Comparison of ENCODE assay signal across 8 cellular contexts in genomic region chr5:150780816-150781221, GRCh38. TPM values are rescaled to one million over a fixed set of nuclear protein-coding genes. Genes with fewer than 3 reads are reported as not detected.
DNase-seq lines count a peak whose midpoint lies in the region; ATAC-seq and TF ChIP-seq lines count a peak whose summit lies in the region.

No MANE protein-coding gene starts in this region.

- H3K9me3 ChIP-seq in right atrium auricular region, result no peaks in the 10 kb centered on the region
- H3K9me3 ChIP-seq in ascending aorta, result no peaks in the 10 kb centered on the region
- no peaks in the 10 kb centered on the region for H3K9me3 ChIP-seq in lower lobe of right lung
- no peaks in the 10 kb centered on the region for H3K9me3 ChIP-seq in uterus

- H3K27me3 ChIP-seq in right atrium auricular region (no peaks in the 10 kb centered on the region), ascending aorta (no peaks in the 10 kb centered on the region), lower lobe of right lung (ENCODE audit: low read depth) (no peaks in the 10 kb centered on the region), uterus (no peaks in the 10 kb centered on the region)

- no peak for TF ChIP-seq POLR2A in uterus (IDR thresholded peaks at IDR 0.05)

- peak overlapping the region; percentile 92 to 96 for H3K27ac ChIP-seq in right atrium auricular region
- H3K27ac ChIP-seq in ascending aorta, result peak overlapping the region; percentile 97
- peak overlapping the region; percentile 92 for H3K27ac ChIP-seq in lower lobe of right lung
- H3K27ac ChIP-seq in uterus, result peak overlapping the region; percentile 69 to 86

- H3K36me3 ChIP-seq in right atrium auricular region, result no peaks in the 10 kb centered on the region
- no peaks in the 10 kb centered on the region for H3K36me3 ChIP-seq in ascending aorta
- no peaks in the 10 kb centered on the region for H3K36me3 ChIP-seq in lower lobe of right lung
- no peaks in the 10 kb centered on the region for H3K36me3 ChIP-seq in uterus

- TF ChIP-seq CTCF in right atrium auricular region (IDR thresholded peaks at IDR 0.05) (no peak), ascending aorta (IDR thresholded peaks at IDR 0.05) (no peak), lower lobe of right lung (IDR thresholded peaks at IDR 0.05) (no peak), uterus (IDR thresholded peaks at IDR 0.05) (no peak), GM13977 (IDR thresholded peaks at IDR 0.05; ENCODE audit: extremely low read depth, insufficient read depth, missing control alignments) (no peak)

- intact Hi-C loops in left cardiac atrium (cut with DNase I), result no loop called here
- intact Hi-C loops in ascending aorta (cut with DNase I), result loop anchor here (5.0 to 10.0 kb wide), 4 partner anchors 241 to 894 kb away; partner anchors contain the start of genes GPX3 and PDGFRB
- intact Hi-C loops in lower lobe of right lung (cut with DNase I), result no loop called here
- intact Hi-C loops in uterus (cut with DNase I; ENCODE audit: low total_unique reads), result no loop called here

- peak overlapping the region; percentile 4 to 82 for H3K4me3 ChIP-seq in right atrium auricular region
- peak overlapping the region; percentile 68 to 88 for H3K4me3 ChIP-seq in ascending aorta
- peak overlapping the region; percentile 92 for H3K4me3 ChIP-seq in lower lobe of right lung
- peak overlapping the region in 1 of 2 donors; percentile 61 for H3K4me3 ChIP-seq in uterus

- no peak for DNase-seq in right atrium auricular region (ENCODE audit: low spot score)
- DNase-seq in left cardiac atrium, result no peak
- DNase-seq in ascending aorta (ENCODE audit: low spot score in 2 of 2), result no peak
- DNase-seq in lower lobe of right lung, result no peak
- no peak for DNase-seq in uterus
- DNase-seq in occipital lobe (lab: John Stamatoyannopoulos, UW), result no peak
- no peak for DNase-seq in UCSD-AML1 (lab: John Stamatoyannopoulos, UW; ENCODE audit: unreplicated experiment)
- no peak for DNase-seq in GM13977 (ENCODE audit: low spot score)

- in situ Hi-C loops in GM13977 (cut with MboI; ENCODE audit: low pct_unique_long_range_greater_than_20kb, low sequenced_read_pairs, unreplicated experiment), result no loop called here

- ATAC-seq in left cardiac atrium, result no peak
- ATAC-seq in lower lobe of right lung, result no peak

- H3K4me1 ChIP-seq in right atrium auricular region, result peaks cover 0 to 62% of the 10 kb centered on the region in 2 donors
- peaks cover 26 to 53% of the 10 kb centered on the region in 2 donors for H3K4me1 ChIP-seq in ascending aorta
- H3K4me1 ChIP-seq in lower lobe of right lung, result peaks cover 60% of the 10 kb centered on the region
- H3K4me1 ChIP-seq in uterus, result no peaks in the 10 kb centered on the region

RNA-seq across cellular contexts. Expression of gene SMIM3, which starts 2.3 kb away (rescaled TPM):
- total RNA-seq in right atrium auricular region (10 to 100 TPM; 24.6 to 48.1 TPM), left cardiac atrium (10 to 100 TPM; 27.9 to 37.8 TPM), ascending aorta (52.4 TPM), lower lobe of right lung (17.1 TPM), uterus (10 to 100 TPM in 3 of 4 donors, 1 to 10 TPM in 1; 2.6 to 55.9 (median 32.1) TPM), occipital lobe (1.7 TPM)

RNA-seq across cellular contexts. Expression of gene DCTN4, which starts 22.0 kb away (rescaled TPM):
- 10 to 100 TPM; 34.6 to 40.0 TPM for total RNA-seq in right atrium auricular region
- total RNA-seq in left cardiac atrium, result 10 to 100 TPM; 37.8 to 48.1 TPM
- 28.1 TPM for total RNA-seq in ascending aorta
- 71.8 TPM for total RNA-seq in lower lobe of right lung
- total RNA-seq in uterus, result 10 to 100 TPM; 33.3 to 82.7 (median 62.3) TPM
- total RNA-seq in occipital lobe, result 96.2 TPM
